Comparison of ENCODE assay signal across 8 cellular contexts in genomic region chr10:11270135-11270857, GRCh38.
DNase-seq lines count a peak whose midpoint lies in the region; ATAC-seq and TF ChIP-seq lines count a peak whose summit lies in the region.

No MANE protein-coding gene starts in this region.

- no peaks in the 10 kb centered on the region for H3K9me2 ChIP-seq in neural cell (ENCODE audit: insufficient read depth, low read length)

- H2AFZ ChIP-seq in neural cell (ENCODE audit: low read depth, low read length), result no peak overlapping the region

- no peaks in the 10 kb centered on the region for H3K27me3 ChIP-seq in neural cell (ENCODE audit: insufficient read depth, low read depth, low read length)

- H3K27ac Mint-ChIP-seq in stimulated activated naive CD8-positive, alpha-beta T cell treated with anti-CD3 and anti-CD28 coated beads, Interleukin-15, Interleukin-2, amounts not matched to agents 100 ng/mL and 50 ng/mL, for 24 hours, result peak overlapping the region; percentile 88

- no peak overlapping the region for H3K9ac ChIP-seq in neural cell (ENCODE audit: low read length)

- no peaks in the 10 kb centered on the region for H3K27me3 Mint-ChIP-seq in stimulated activated naive CD8-positive, alpha-beta T cell treated with anti-CD3 and anti-CD28 coated beads, Interleukin-15, Interleukin-2, amounts not matched to agents 100 ng/mL and 50 ng/mL, for 24 hours

- peak; percentile 80 for TF ChIP-seq CTCF in neural cell (IDR thresholded peaks at IDR 0.05; ENCODE audit: poor library complexity, severe bottlenecking)

- H3F3A ChIP-seq in neural cell (ENCODE audit: insufficient read depth, low read length, poor library complexity, severe bottlenecking), result peaks cover 3% of the 10 kb centered on the region

- no peak overlapping the region for H3K4me3 ChIP-seq in neural cell (ENCODE audit: low read length)

- peak; percentile 85 for TF ChIP-seq RAD21 in neural cell (conservative IDR thresholded peaks at IDR 0.05)

- H3K4me2 ChIP-seq in neural cell (ENCODE audit: low read length), result no peak overlapping the region

- no peak overlapping the region for H3K27ac ChIP-seq in neural cell (ENCODE audit: low read length)

- no peaks in the 10 kb centered on the region for H4K20me1 ChIP-seq in neural cell (ENCODE audit: insufficient read depth)

- no peak for TF ChIP-seq EP300 in neural cell (conservative IDR thresholded peaks at IDR 0.05; ENCODE audit: poor library complexity, severe bottlenecking)

- peaks cover 8% of the 10 kb centered on the region for H3K36me3 ChIP-seq in neural cell (ENCODE audit: insufficient read depth, low read length)

- peaks cover 91% of the 10 kb centered on the region for H3K4me1 Mint-ChIP-seq in stimulated activated naive CD8-positive, alpha-beta T cell treated with anti-CD3 and anti-CD28 coated beads, Interleukin-15, Interleukin-2, amounts not matched to agents 100 ng/mL and 50 ng/mL, for 24 hours (ENCODE audit: low read depth)

- ATAC-seq in HG02840 (IDR thresholded peaks at IDR 0.05; ENCODE audit: low FRiP score, unreplicated experiment) (peak; percentile 55), esophagus mucosa (peak; percentile 73)

- H3K9me3 Mint-ChIP-seq in stimulated activated naive CD8-positive, alpha-beta T cell treated with anti-CD3 and anti-CD28 coated beads, Interleukin-15, Interleukin-2, amounts not matched to agents 100 ng/mL and 50 ng/mL, for 24 hours, result no peaks in the 10 kb centered on the region

- no peaks in the 10 kb centered on the region for H3K9me3 ChIP-seq in neural cell (ENCODE audit: low read length)

- DNase-seq in DMS 273 (lab: John Stamatoyannopoulos, UW; ENCODE audit: unreplicated experiment) (peak; percentile 40), DMS 273 treated with DMSO at 0.1 percent for 48 hours (lab: John Stamatoyannopoulos, UW) (no peak), NCI-H774 (lab: John Stamatoyannopoulos, UW) (peak; percentile 33), activated T-cell treated with anti-CD3 and anti-CD28 coated beads for 24 hours (ENCODE audit: low read depth) (peak; percentile 62)

- H3K36me3 Mint-ChIP-seq in stimulated activated naive CD8-positive, alpha-beta T cell treated with anti-CD3 and anti-CD28 coated beads, Interleukin-15, Interleukin-2, amounts not matched to agents 100 ng/mL and 50 ng/mL, for 24 hours (ENCODE audit: low read depth), result peaks cover 91% of the 10 kb centered on the region

- no peaks in the 10 kb centered on the region for H3K79me2 ChIP-seq in neural cell (replicated peaks; ENCODE audit: insufficient read depth, low read length)

- H3K4me3 Mint-ChIP-seq in stimulated activated naive CD8-positive, alpha-beta T cell treated with anti-CD3 and anti-CD28 coated beads, Interleukin-15, Interleukin-2, amounts not matched to agents 100 ng/mL and 50 ng/mL, for 24 hours, result peak overlapping the region; percentile 1

TF ChIP-seq in neural cell, 6 proteins besides CTCF, POLR2A, EP300 and RAD21:
- no peak for TF ChIP-seq MXI1 (conservative IDR thresholded peaks at IDR 0.05; ENCODE audit: poor library complexity, severe bottlenecking)
- TF ChIP-seq POLR2AphosphoS5 (IDR thresholded peaks at IDR 0.05), result no peak
- no peak for TF ChIP-seq EZH2 (IDR thresholded peaks at IDR 0.05; ENCODE audit: borderline replicate concordance, insufficient read depth, low read length, poor library complexity, severe bottlenecking)
- no peak for TF ChIP-seq TAF1 (IDR thresholded peaks at IDR 0.05; ENCODE audit: low read depth)
- TF ChIP-seq REST (IDR thresholded peaks at IDR 0.05; ENCODE audit: borderline replicate concordance), result no peak
- TF ChIP-seq SMC3 (conservative IDR thresholded peaks at IDR 0.05; ENCODE audit: poor library complexity), result peak; percentile 85
